23 cellular contexts compared by ENCODE assay signal in genomic region chr12:99495797-99496196, GRCh38.
DNase-seq lines count a peak whose midpoint lies in the region; ATAC-seq, FAIRE-seq and TF ChIP-seq lines count a peak whose summit lies in the region.
"Had no signal": no experiment of that assay in that cellular context is flagged by ENCODE, and none has a peak within 500 bp of the region (broad histone marks: within the 10 kb centered on the region; RNA-seq: fewer than 3 reads in every experiment).

No MANE protein-coding gene starts in this region.

- peak overlapping the region; percentile 20 for H3K27ac ChIP-seq in VCaP

- intact Hi-C loops in Right ventricle myocardium inferior (cut with DNase I) = no loop called here

- ATAC-seq in HG03469 (IDR thresholded peaks at IDR 0.05; ENCODE audit: unreplicated experiment) (no peak), GM19397 (IDR thresholded peaks at IDR 0.05; ENCODE audit: unreplicated experiment) (no peak), Right ventricle myocardium inferior (no peak)
- ATAC-seq: CD8-positive, alpha-beta T cell; PC-3; T-cell had no signal

- FAIRE-seq in D721Med (lab: Jason Lieb, UNC) = peak; percentile 77
- FAIRE-seq: GM19239, H54 had no signal

- no peak for DNase-seq in D721Med (ENCODE audit: insufficient read length, low spot score)
- DNase-seq in NCI-H2171 treated with DMSO at 0.1 percent for 48 hours (lab: John Stamatoyannopoulos, UW) = peak; percentile 76
- DNase-seq in cerebellum (ENCODE audit: low spot score) = peak; percentile 39
- no peak for DNase-seq in Right ventricle myocardium inferior (ENCODE audit: missing footprints)
- no peak for DNase-seq in NCI-H1694 treated with DMSO at 0.1 percent for 48 hours (lab: John Stamatoyannopoulos, UW)
- DNase-seq: AML-193; CD8-positive, alpha-beta T cell; DMS53; GF-D8; Karpas-422; NCI-H187; NCI-H2107; NCI-H2227 treated with DMSO at 0.1 percent for 48 hours; NCI-H510A; NCI-H748 treated with DMSO at 0.1 percent for 48 hours; PC-3; SHP77; T-cell had no signal

- TF ChIP-seq CTCF in D721Med (IDR thresholded peaks at IDR 0.05; ENCODE audit: insufficient read depth, missing control alignments) (no peak), VCaP (conservative IDR thresholded peaks at IDR 0.05) (no peak)

Comparison
In these comparisons a context has a peak if more than half of its experiments do, and no peak if none do; other contexts are left out.
1. DNase-seq: peak in NCI-H2171 treated with DMSO at 0.1 percent for 48 hours (single experiment) and cerebellum (single experiment); none in D721Med (single experiment), Right ventricle myocardium inferior (single experiment) and NCI-H1694 treated with DMSO at 0.1 percent for 48 hours (single experiment).